27 cellular contexts compared by ENCODE assay signal in genomic region chr15:57557810-57558209, GRCh38. TPM values are rescaled to one million over a fixed set of nuclear protein-coding genes. Genes with fewer than 3 reads are reported as not detected.
"Had no signal": no experiment of that assay in that cellular context is flagged by ENCODE, and none has a peak within 500 bp of the region (broad histone marks: within the 10 kb centered on the region; RNA-seq: fewer than 3 reads in every experiment).

No MANE protein-coding gene starts in this region.

- H3K36me3 ChIP-seq: neural progenitor cell, ovary, stomach, thoracic aorta, thyroid gland, tibial nerve, upper lobe of left lung, vagina had no signal

- H3K9me3 ChIP-seq: ovary, psoas muscle, right lobe of liver, stomach, thoracic aorta, thyroid gland, tibial nerve, upper lobe of left lung, vagina had no signal

- H3K27me3 ChIP-seq: neural progenitor cell, ovary, right lobe of liver, stomach, thyroid gland, tibial nerve, upper lobe of left lung, vagina had no signal

- H3K27ac ChIP-seq: neural progenitor cell, ovary, parathyroid adenoma, psoas muscle, right lobe of liver, skin epidermis, stomach, thoracic aorta, thyroid gland, tibial nerve, upper lobe of left lung, vagina had no signal

- DNase-seq: naive thymus-derived CD4-positive, alpha-beta T cell; natural killer cell; occipital lobe; ovary; posterior cingulate gyrus; psoas muscle; right cardiac atrium; right lobe of liver; stimulated activated CD4-positive, alpha-beta T cell treated with anti-CD3 and anti-CD28 coated beads, Interleukin-15, amount 100 ng/mL, for 24 hours; stimulated activated CD4-positive, alpha-beta T cell treated with anti-CD3 and anti-CD28 coated beads, Interleukin-2, amount 100 ng/mL, for 24 hours; stimulated activated CD4-positive, alpha-beta T cell treated with anti-CD3 and anti-CD28 coated beads, Interleukin-2, amount 100 ng/mL, for 48 hours; stimulated activated CD4-positive, alpha-beta T cell treated with anti-CD3 and anti-CD28 coated beads, Interleukin-4, amount 100 ng/mL, for 24 hours; stimulated activated naive B cell treated with anti-CD40 and anti-IgM and Interleukin-4, amounts not matched to agents 10 μg/mL and 1 μg/mL and 100 μg/mL, for 72 hours; stimulated activated naive CD4-positive, alpha-beta T cell treated with Interleukin-2 at 50 U/mL for 16 hours; stomach; thyroid gland; trophoblast cell; upper lobe of left lung had no signal

- H3K4me1 ChIP-seq: parathyroid adenoma had no signal

- ATAC-seq: naive thymus-derived CD4-positive, alpha-beta T cell; natural killer cell; psoas muscle; right cardiac atrium; right lobe of liver; stimulated activated effector memory CD8-positive, alpha-beta T cell treated with anti-CD3 and anti-CD28 coated beads, Interleukin-12 subunit alpha, Interleukin-12 subunit beta, amount 100 ng/mL, for 72 hours; stimulated activated naive B cell treated with anti-CD40 and anti-IgM and Interleukin-4, amounts not matched to agents 10 μg/mL and 1 μg/mL and 100 μg/mL, for 72 hours had no signal

- H3K4me3 ChIP-seq: neural progenitor cell, ovary, psoas muscle, right lobe of liver, skin epidermis, smooth muscle cell, stomach, thoracic aorta, thyroid gland, tibial nerve, upper lobe of left lung, vagina had no signal

RNA-seq across cellular contexts. Expression of gene MYZAP, which starts 33.9 kb away (rescaled TPM):
- total RNA-seq: natural killer cell had no signal
- polyA plus RNA-seq: neural cell had no signal
